ENCODE assay signal across 7 cellular contexts in the genomic region with DNA sequence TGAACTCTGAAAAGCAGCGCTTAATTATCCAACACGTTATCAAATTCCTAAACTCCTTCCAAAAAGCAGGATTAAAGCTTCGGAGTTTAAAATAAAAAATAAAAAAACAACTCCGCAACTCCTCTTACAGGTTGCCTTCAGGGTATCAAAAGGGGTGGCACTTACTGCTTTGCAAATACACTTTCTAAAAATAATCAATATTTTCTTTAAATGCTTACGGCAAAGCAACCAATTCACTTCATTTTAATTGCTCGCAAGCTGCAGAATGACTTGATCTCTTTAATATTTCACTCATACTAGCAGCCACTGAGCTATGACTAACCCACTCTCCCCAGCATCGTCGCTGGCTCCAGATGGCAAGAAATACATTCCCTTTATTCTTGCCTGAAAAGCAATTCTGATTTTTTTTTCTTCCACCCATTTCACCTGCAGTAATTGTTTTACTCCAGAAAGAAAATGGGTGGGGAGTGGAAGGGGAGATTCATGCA. TPM values are rescaled to one million over a fixed set of nuclear protein-coding genes. Genes with fewer than 3 reads are reported as not detected.
A peak's percentile ranks its signal among the peaks of the same experiment; 100 is the strongest.
DNase-seq lines count a peak whose midpoint lies in the region; ATAC-seq and TF ChIP-seq lines count a peak whose summit lies in the region.

No MANE protein-coding gene starts in this region.

- H3K4me3 Mint-ChIP-seq in T-cell (peak overlapping the region; percentile 53 to 69 (median 64)), progenitor cell of endocrine pancreas (ENCODE audit: low read depth) (peak overlapping the region; percentile 75)

- peak overlapping the region in 1 of 2 donors; percentile 0 for H3K27ac Mint-ChIP-seq in T-cell
- H3K27ac Mint-ChIP-seq in progenitor cell of endocrine pancreas: no peak overlapping the region

- POLR2A ChIA-PET in T-cell (lab: Charles Lee): no interaction called here

- DNase-seq in HCEC 1CT (peak; percentile 23), T-cell (no peak), fibroblast of villous mesenchyme (ENCODE audit: low read depth) (peak; percentile 33), progenitor cell of endocrine pancreas (ENCODE audit: low spot score, unreplicated experiment) (no peak), HUDEP-2 (lab: John Stamatoyannopoulos, UW; ENCODE audit: unreplicated experiment in 76 of 76) (no peak)
- DNase-seq in activated effector memory CD4-positive, alpha-beta T cell treated with Interleukin-2 at 50 U/mL for 16 hours: no peak

- no peaks in the 10 kb centered on the region for H3K36me3 Mint-ChIP-seq in T-cell
- no peaks in the 10 kb centered on the region for H3K36me3 Mint-ChIP-seq in progenitor cell of endocrine pancreas (ENCODE audit: insufficient read depth)

- H3K9me3 Mint-ChIP-seq in T-cell (no peaks in the 10 kb centered on the region), progenitor cell of endocrine pancreas (ENCODE audit: low read depth) (no peaks in the 10 kb centered on the region)

- no peak for TF ChIP-seq CTCF in fibroblast of villous mesenchyme (IDR thresholded peaks at IDR 0.05; ENCODE audit: insufficient read depth, low read depth, low read length)
- TF ChIP-seq CTCF in progenitor cell of endocrine pancreas (IDR thresholded peaks at IDR 0.05; ENCODE audit: unreplicated experiment): no peak

- CTCF ChIA-PET in T-cell (lab: Charles Lee): interaction anchor here in 1 of 2 donors (0.8 to 1.2 kb wide), 2 partner anchors 19 to 54 kb away, joined by 3 to 4 read pairs; partner anchors contain the start of gene FHIP2A

- H3K4me3 ChIP-seq in fibroblast of villous mesenchyme (ENCODE audit: low read depth, low read length): peak overlapping the region; percentile 57

- ATAC-seq in T-cell (replicated peaks in 1 of 4): no peak
- ATAC-seq in GM18511 (IDR thresholded peaks at IDR 0.05; ENCODE audit: unreplicated experiment): no peak

- H3K27me3 Mint-ChIP-seq in T-cell (peaks cover 27 to 36% of the 10 kb centered on the region in 2 donors), progenitor cell of endocrine pancreas (peaks cover 30% of the 10 kb centered on the region)

- H3K4me1 Mint-ChIP-seq in T-cell (peaks cover 12 to 20% (median 15%) of the 10 kb centered on the region in 3 donors), progenitor cell of endocrine pancreas (ENCODE audit: low read depth) (peaks cover 6% of the 10 kb centered on the region)

RNA-seq across cellular contexts. Expression of gene FHIP2A, which starts 54.4 kb away (rescaled TPM):
- 10 to 100 TPM; 27.0 to 37.0 (median 31.9) TPM for total RNA-seq in T-cell
- total RNA-seq in fibroblast of villous mesenchyme: 35.1 and 38.0 TPM in 2 replicates
- total RNA-seq in progenitor cell of endocrine pancreas: 22.7 and 22.9 TPM in 2 replicates

Comparison
In these comparisons a context has a peak if more than half of its experiments do, and no peak if none do; other contexts are left out.
1. DNase-seq: peak in HCEC 1CT (single experiment) and fibroblast of villous mesenchyme (single experiment); none in T-cell (0 of 34), progenitor cell of endocrine pancreas (single experiment), HUDEP-2 (0 of 76) and activated effector memory CD4-positive, alpha-beta T cell treated with Interleukin-2 at 50 U/mL for 16 hours (single experiment).